In the genomic region with DNA sequence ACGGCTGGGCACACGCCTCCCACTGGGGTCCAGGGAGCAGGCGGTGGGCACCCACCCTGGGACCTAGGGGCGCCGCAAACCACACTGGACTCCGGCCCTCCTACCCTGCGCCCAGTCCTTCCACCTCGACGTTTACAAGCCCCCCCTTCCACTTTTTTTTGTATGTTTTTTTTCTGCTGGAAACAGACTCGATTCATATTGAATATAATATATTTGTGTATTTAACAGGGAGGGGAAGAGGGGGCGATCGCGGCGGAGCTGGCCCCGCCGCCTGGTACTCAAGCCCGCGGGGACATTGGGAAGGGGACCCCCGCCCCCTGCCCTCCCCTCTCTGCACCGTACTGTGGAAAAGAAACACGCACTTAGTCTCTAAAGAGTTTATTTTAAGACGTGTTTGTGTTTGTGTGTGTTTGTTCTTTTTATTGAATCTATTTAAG, we compare ENCODE assay signal across 8 cellular contexts. TPM values are rescaled to one million over a fixed set of nuclear protein-coding genes. Genes with fewer than 3 reads are reported as not detected.
DNase-seq lines count a peak whose midpoint lies in the region; ATAC-seq and TF ChIP-seq lines count a peak whose summit lies in the region.

No MANE protein-coding gene starts in this region.

- intact Hi-C loops in naive thymus-derived CD4-positive, alpha-beta T cell (cut with micrococcal nuclease) = loop anchor here (1.0 to 5.0 kb wide), 11 partner anchors 14 to 1701 kb away; a partner anchor contains a TSS

- H3K4me1 Mint-ChIP-seq in central memory CD8-positive, alpha-beta T cell = peaks cover 39% of the 10 kb centered on the region
- peaks cover 30 to 52% (median 40%) of the 10 kb centered on the region in 7 donors for H3K4me1 Mint-ChIP-seq in naive thymus-derived CD4-positive, alpha-beta T cell

- H3K27me3 Mint-ChIP-seq in central memory CD8-positive, alpha-beta T cell = no peaks in the 10 kb centered on the region
- H3K27me3 Mint-ChIP-seq in naive thymus-derived CD4-positive, alpha-beta T cell = peaks cover 0 to 2% (median 0%) of the 10 kb centered on the region in 5 donors

- peak overlapping the region; percentile 97 for H3K27ac Mint-ChIP-seq in central memory CD8-positive, alpha-beta T cell (ENCODE audit: low read depth)
- H3K27ac Mint-ChIP-seq in naive thymus-derived CD4-positive, alpha-beta T cell = peak overlapping the region; percentile 97 to 100 (median 100)

- peak overlapping the region; percentile 89 for H3K4me3 ChIP-seq in BE2C (ENCODE audit: low read depth, low read length)
- H3K4me3 ChIP-seq in NB4 (ENCODE audit: low read depth, low read length) = peak overlapping the region; percentile 78
- peak overlapping the region; percentile 98 for H3K4me3 ChIP-seq in naive thymus-derived CD4-positive, alpha-beta T cell (ENCODE audit: low read length)

- H3K27me3 ChIP-seq in BE2C = no peaks in the 10 kb centered on the region
- H3K27me3 ChIP-seq in naive thymus-derived CD4-positive, alpha-beta T cell (ENCODE audit: control insufficient read depth in 2 of 2, insufficient read depth in 2 of 2, low read length in 2 of 2) = no peaks in the 10 kb centered on the region

- no peak for TF ChIP-seq CTCF in BE2C (IDR thresholded peaks at IDR 0.05; ENCODE audit: low read depth, low read length)
- no peak for TF ChIP-seq CTCF in NB4 (IDR thresholded peaks at IDR 0.05; ENCODE audit: low read depth, low read length)

- no peak for ATAC-seq in central memory CD8-positive, alpha-beta T cell (replicated peaks; ENCODE audit: extremely low read depth, poor library complexity, severe bottlenecking)
- ATAC-seq in naive thymus-derived CD4-positive, alpha-beta T cell = no peak
- no peak for ATAC-seq in HG03280 (IDR thresholded peaks at IDR 0.05; ENCODE audit: unreplicated experiment)

- H3K27ac ChIP-seq in naive thymus-derived CD4-positive, alpha-beta T cell (ENCODE audit: low read depth, low read length) = peak overlapping the region; percentile 99

- POLR2A ChIA-PET in naive thymus-derived CD4-positive, alpha-beta T cell (lab: Charles Lee) = interaction anchor here (0.6 to 8.4 kb wide), 28 partner anchors 7 to 1574 kb away, joined by 3 to 621 read pairs (median 6); a partner anchor contains a TSS

- no peaks in the 10 kb centered on the region for H3K9me3 ChIP-seq in BE2C
- H3K9me3 ChIP-seq in naive thymus-derived CD4-positive, alpha-beta T cell (ENCODE audit: control insufficient read depth in 2 of 3, low read length in 3 of 3) = no peaks in the 10 kb centered on the region

- CTCF ChIA-PET in naive thymus-derived CD4-positive, alpha-beta T cell (lab: Charles Lee) = interaction anchor here (0.9 to 3.7 kb wide), 7 partner anchors 8 to 116 kb away, joined by 4 to 71 read pairs (median 7); a partner anchor contains a TSS

- no peak for DNase-seq in BE2C
- DNase-seq in NB4 (ENCODE audit: low read depth) = no peak
- DNase-seq in central memory CD8-positive, alpha-beta T cell (ENCODE audit: low spot score in 2 of 2) = peak in 1 of 2 donors; percentile 41
- DNase-seq in naive thymus-derived CD4-positive, alpha-beta T cell = no peak
- no peak for DNase-seq in amniotic stem cell (lab: John Stamatoyannopoulos, UW)
- no peak for DNase-seq in NCI-H187 treated with DMSO at 0.1 percent for 48 hours (lab: John Stamatoyannopoulos, UW)
- DNase-seq in T1000 (lab: John Stamatoyannopoulos, UW) = no peak

- no peaks in the 10 kb centered on the region for H3K9me3 Mint-ChIP-seq in central memory CD8-positive, alpha-beta T cell
- H3K9me3 Mint-ChIP-seq in naive thymus-derived CD4-positive, alpha-beta T cell = peaks cover 0 to 27% (median 0%) of the 10 kb centered on the region in 11 donors

- peaks cover 52% of the 10 kb centered on the region for H3K36me3 Mint-ChIP-seq in central memory CD8-positive, alpha-beta T cell (ENCODE audit: insufficient read depth)
- peaks cover 0 to 9% (median 0%) of the 10 kb centered on the region in 5 donors for H3K36me3 Mint-ChIP-seq in naive thymus-derived CD4-positive, alpha-beta T cell

- no peak for TF ChIP-seq POLR2A in NB4 (IDR thresholded peaks at IDR 0.05; ENCODE audit: extremely low read depth, insufficient read length)

- no peaks in the 10 kb centered on the region; the same call in 1 of the 2 replicates for H3K36me3 ChIP-seq in BE2C
- peaks cover 0 to 20% (median 0%) of the 10 kb centered on the region in 3 experiments for H3K36me3 ChIP-seq in naive thymus-derived CD4-positive, alpha-beta T cell (ENCODE audit: control insufficient read depth in 2 of 3, insufficient read depth in 3 of 3, low read length in 3 of 3)

- peak overlapping the region; percentile 96 for H3K4me3 Mint-ChIP-seq in central memory CD8-positive, alpha-beta T cell
- H3K4me3 Mint-ChIP-seq in naive thymus-derived CD4-positive, alpha-beta T cell = peak overlapping the region; percentile 89 to 98 (median 94)

- peaks cover 25% of the 10 kb centered on the region for H3K4me1 ChIP-seq in BE2C
- H3K4me1 ChIP-seq in naive thymus-derived CD4-positive, alpha-beta T cell (ENCODE audit: control insufficient read depth in 2 of 2, insufficient read depth in 2 of 2, low read length in 2 of 2) = peaks cover 30 to 36% of the 10 kb centered on the region in 2 donors

RNA-seq across cellular contexts. Expression of a gene that starts 1.6 kb away (rescaled TPM):
- 179 TPM for polyA plus RNA-seq in BE2C (2012; ENCODE audit: insufficient read depth, insufficient read length, low read depth)
- total RNA-seq in naive thymus-derived CD4-positive, alpha-beta T cell = 1,000 to 10,000 TPM in 2 of 5 experiments, 100 to 1,000 TPM in 3; 107 to 2,198 (median 203) TPM
- 1,000 to 10,000 TPM in 1 of 2 donors, 100 to 1,000 TPM in 1; 690 to 1,125 TPM for polyA plus RNA-seq in naive thymus-derived CD4-positive, alpha-beta T cell

RNA-seq across cellular contexts. Expression of a gene that starts 8.7 kb away (rescaled TPM):
- 872 TPM for polyA plus RNA-seq in BE2C (2012; ENCODE audit: insufficient read depth, insufficient read length, low read depth)
- total RNA-seq in naive thymus-derived CD4-positive, alpha-beta T cell = 100 to 1,000 TPM in 3 of 5 experiments, 10 to 100 TPM in 2; 75.1 to 297 (median 117) TPM
- 100 to 1,000 TPM; 313 to 359 TPM for polyA plus RNA-seq in naive thymus-derived CD4-positive, alpha-beta T cell

RNA-seq across cellular contexts. Expression of a gene that starts 9.0 kb away (rescaled TPM):
- polyA plus RNA-seq in BE2C (2012; ENCODE audit: insufficient read depth, insufficient read length, low read depth) = 12.4 TPM
- total RNA-seq in naive thymus-derived CD4-positive, alpha-beta T cell = 10 to 100 TPM in 1 of 5 experiments, 1 to 10 TPM in 2, under 1 TPM in 1, not detected in 1; 0.80 to 18.9 (median 2.1) TPM
- polyA plus RNA-seq in naive thymus-derived CD4-positive, alpha-beta T cell = not detected

RNA-seq across cellular contexts. Expression of a gene that starts 13.5 kb away (rescaled TPM):
- polyA plus RNA-seq in BE2C (2012; ENCODE audit: insufficient read depth, insufficient read length, low read depth) = 50.9 TPM
- total RNA-seq in naive thymus-derived CD4-positive, alpha-beta T cell = 10 to 100 TPM in 2 of 5 experiments, 1 to 10 TPM in 3; 1.6 to 30.9 (median 9.3) TPM
- 10 to 100 TPM; 20.3 to 20.4 TPM for polyA plus RNA-seq in naive thymus-derived CD4-positive, alpha-beta T cell

RNA-seq across cellular contexts. Expression of a gene that starts 17.5 kb away (rescaled TPM):
- polyA plus RNA-seq in BE2C (2012; ENCODE audit: insufficient read depth, insufficient read length, low read depth) = 21.0 TPM
- total RNA-seq in naive thymus-derived CD4-positive, alpha-beta T cell = 10 to 100 TPM; 16.6 to 37.5 (median 22.3) TPM
- 1 to 10 TPM; 4.0 to 5.3 TPM for polyA plus RNA-seq in naive thymus-derived CD4-positive, alpha-beta T cell
